Comparison of ENCODE assay signal across 14 cellular contexts in genomic region chr4:550268-550667, GRCh38. TPM values are rescaled to one million over a fixed set of nuclear protein-coding genes. Genes with fewer than 3 reads are reported as not detected.
"Had no signal": no experiment of that assay in that cellular context is flagged by ENCODE, and none has a peak within 500 bp of the region (broad histone marks: within the 10 kb centered on the region; RNA-seq: fewer than 3 reads in every experiment).

No MANE protein-coding gene starts in this region.

RNA-seq across cellular contexts. Expression of gene TMEM271, which starts 25.8 kb away (rescaled TPM):
- total RNA-seq: activated B cell treated with CpG ODN at 0.5 μM for 24 hours; activated CD4-positive, alpha-beta memory T cell treated with anti-CD3 and anti-CD28 coated beads for 36 hours; activated CD4-positive, alpha-beta memory T cell treated with anti-CD3 and anti-CD28 coated beads, Interleukin-2, amount 10 ng/mL, durations not matched to agents 7 days and 5 days; activated CD4-positive, alpha-beta T cell treated with anti-CD3 and anti-CD28 coated beads for 36 hours; activated CD4-positive, alpha-beta T cell treated with anti-CD3 and anti-CD28 coated beads, Interleukin-2, amount 10 ng/mL, durations not matched to agents 24 days and 14 days; activated CD4-positive, alpha-beta T cell treated with anti-CD3 and anti-CD28 coated beads, Interleukin-2, amount 10 ng/mL, durations not matched to agents 7 days and 5 days; activated CD8-positive, alpha-beta memory T cell treated with anti-CD3 and anti-CD28 coated beads for 36 hours; activated CD8-positive, alpha-beta memory T cell treated with anti-CD3 and anti-CD28 coated beads, Interleukin-2, amount 10 ng/mL, durations not matched to agents 7 days and 5 days; activated CD8-positive, alpha-beta T cell treated with anti-CD3 and anti-CD28 coated beads for 36 hours; activated CD8-positive, alpha-beta T cell treated with anti-CD3 and anti-CD28 coated beads, Interleukin-2, amount 10 ng/mL, durations not matched to agents 7 days and 5 days; T-cell; T-helper 1 cell treated with Interleukin-12 subunit alpha and Interleukin-12 subunit beta and Interleukin-4 antibody, amounts not matched to agents 30 ng/mL and 1 ng/mL, for 36 hours; T-helper 17 cell; T-helper 2 cell treated with Interferon-gamma antibody and Interleukin-4, amounts not matched to agents 100 ng/mL and 5 ng/mL, for 36 hours had no signal
